1 cellular context compared by ENCODE assay signal in the genomic region with DNA sequence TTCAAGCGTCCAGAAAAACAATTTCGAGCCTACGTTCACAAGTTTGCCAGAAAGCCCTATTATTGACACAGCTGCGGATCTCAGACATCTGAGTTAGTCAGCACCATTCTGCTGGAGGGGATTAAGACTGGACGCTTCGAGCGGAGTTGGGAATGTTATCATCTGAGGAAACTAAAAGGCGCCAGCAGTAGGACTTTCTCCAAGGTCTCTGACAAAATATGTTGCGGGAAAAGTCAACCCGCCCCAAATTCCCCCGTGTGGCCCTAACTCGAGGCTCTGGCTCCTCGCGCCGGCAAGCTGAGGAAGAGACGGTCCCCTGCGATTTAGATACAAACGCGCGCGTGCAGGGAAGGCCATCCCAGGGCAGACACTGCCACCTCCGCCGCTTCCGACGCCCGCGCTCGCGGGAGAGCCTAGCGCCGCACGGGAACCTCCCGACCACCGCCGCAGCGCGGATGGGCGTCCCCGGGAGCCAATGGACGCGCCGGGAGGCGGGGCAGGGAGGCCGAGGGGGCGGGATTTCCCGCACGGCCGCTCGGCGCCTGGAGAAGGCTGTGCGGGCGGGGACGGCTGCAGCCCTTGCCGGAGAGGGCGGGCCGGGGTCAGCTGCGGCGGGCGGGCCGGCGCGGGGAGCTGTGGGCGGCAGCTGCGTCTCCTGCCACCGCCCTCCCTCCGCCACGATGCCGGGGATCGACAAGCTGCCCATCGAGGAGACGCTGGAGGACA.
TF ChIP-seq lines count a peak whose summit lies in the region.

A gene with protein sequence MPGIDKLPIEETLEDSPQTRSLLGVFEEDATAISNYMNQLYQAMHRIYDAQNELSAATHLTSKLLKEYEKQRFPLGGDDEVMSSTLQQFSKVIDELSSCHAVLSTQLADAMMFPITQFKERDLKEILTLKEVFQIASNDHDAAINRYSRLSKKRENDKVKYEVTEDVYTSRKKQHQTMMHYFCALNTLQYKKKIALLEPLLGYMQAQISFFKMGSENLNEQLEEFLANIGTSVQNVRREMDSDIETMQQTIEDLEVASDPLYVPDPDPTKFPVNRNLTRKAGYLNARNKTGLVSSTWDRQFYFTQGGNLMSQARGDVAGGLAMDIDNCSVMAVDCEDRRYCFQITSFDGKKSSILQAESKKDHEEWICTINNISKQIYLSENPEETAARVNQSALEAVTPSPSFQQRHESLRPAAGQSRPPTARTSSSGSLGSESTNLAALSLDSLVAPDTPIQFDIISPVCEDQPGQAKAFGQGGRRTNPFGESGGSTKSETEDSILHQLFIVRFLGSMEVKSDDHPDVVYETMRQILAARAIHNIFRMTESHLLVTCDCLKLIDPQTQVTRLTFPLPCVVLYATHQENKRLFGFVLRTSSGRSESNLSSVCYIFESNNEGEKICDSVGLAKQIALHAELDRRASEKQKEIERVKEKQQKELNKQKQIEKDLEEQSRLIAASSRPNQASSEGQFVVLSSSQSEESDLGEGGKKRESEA (plus strand): TSS at position 526 of the 726 bp plus-strand sequence. CDS start 155 bp downstream, at position 681.

TF ChIP-seq in HepG2, 621 proteins besides CTCF, POLR2A, EP300 and RAD21 (continued from another document and continues in another):
- TF ChIP-seq, protein P1, sequence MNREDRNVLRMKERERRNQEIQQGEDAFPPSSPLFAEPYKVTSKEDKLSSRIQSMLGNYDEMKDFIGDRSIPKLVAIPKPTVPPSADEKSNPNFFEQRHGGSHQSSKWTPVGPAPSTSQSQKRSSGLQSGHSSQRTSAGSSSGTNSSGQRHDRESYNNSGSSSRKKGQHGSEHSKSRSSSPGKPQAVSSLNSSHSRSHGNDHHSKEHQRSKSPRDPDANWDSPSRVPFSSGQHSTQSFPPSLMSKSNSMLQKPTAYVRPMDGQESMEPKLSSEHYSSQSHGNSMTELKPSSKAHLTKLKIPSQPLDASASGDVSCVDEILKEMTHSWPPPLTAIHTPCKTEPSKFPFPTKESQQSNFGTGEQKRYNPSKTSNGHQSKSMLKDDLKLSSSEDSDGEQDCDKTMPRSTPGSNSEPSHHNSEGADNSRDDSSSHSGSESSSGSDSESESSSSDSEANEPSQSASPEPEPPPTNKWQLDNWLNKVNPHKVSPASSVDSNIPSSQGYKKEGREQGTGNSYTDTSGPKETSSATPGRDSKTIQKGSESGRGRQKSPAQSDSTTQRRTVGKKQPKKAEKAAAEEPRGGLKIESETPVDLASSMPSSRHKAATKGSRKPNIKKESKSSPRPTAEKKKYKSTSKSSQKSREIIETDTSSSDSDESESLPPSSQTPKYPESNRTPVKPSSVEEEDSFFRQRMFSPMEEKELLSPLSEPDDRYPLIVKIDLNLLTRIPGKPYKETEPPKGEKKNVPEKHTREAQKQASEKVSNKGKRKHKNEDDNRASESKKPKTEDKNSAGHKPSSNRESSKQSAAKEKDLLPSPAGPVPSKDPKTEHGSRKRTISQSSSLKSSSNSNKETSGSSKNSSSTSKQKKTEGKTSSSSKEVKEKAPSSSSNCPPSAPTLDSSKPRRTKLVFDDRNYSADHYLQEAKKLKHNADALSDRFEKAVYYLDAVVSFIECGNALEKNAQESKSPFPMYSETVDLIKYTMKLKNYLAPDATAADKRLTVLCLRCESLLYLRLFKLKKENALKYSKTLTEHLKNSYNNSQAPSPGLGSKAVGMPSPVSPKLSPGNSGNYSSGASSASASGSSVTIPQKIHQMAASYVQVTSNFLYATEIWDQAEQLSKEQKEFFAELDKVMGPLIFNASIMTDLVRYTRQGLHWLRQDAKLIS (CRISPR knock-in tag; IDR thresholded peaks at IDR 0.05) = no peak
- TF ChIP-seq ZNF138 (CRISPR knock-in tag; IDR thresholded peaks at IDR 0.05; ENCODE audit: low read depth) (peak; percentile 84; the same call in 1 of the 2 replicates), PCBP1 (IDR thresholded peaks at IDR 0.05; ENCODE audit: borderline replicate concordance, low read depth, low read length) (no peak), CAMTA2 (CRISPR knock-in tag; IDR thresholded peaks at IDR 0.05; ENCODE audit: borderline replicate concordance) (0 out of 2 replicates have a peak, but pooled peaks have one; percentile 65), ZNF3 (CRISPR knock-in tag; IDR thresholded peaks at IDR 0.05) (0 out of 2 replicates have a peak, but pooled peaks have one; percentile 19), SRSF9 (IDR thresholded peaks at IDR 0.05; ENCODE audit: borderline replicate concordance, insufficient read depth, low read depth, low read length, poor library complexity, severe bottlenecking) (no peak), CCDC6 (CRISPR knock-in tag; IDR thresholded peaks at IDR 0.05) (peak; percentile 63; the same call in 1 of the 2 replicates), REXO4 (CRISPR knock-in tag; IDR thresholded peaks at IDR 0.05; ENCODE audit: borderline replicate concordance) (no peak), LCORL (IDR thresholded peaks at IDR 0.05) (no peak), LCORL (CRISPR knock-in tag; IDR thresholded peaks at IDR 0.05) (no peak), ZNF746 (CRISPR knock-in tag; IDR thresholded peaks at IDR 0.05) (peak; percentile 86; the same call in 1 of the 2 replicates), AKAP8 (CRISPR knock-in tag; IDR thresholded peaks at IDR 0.05) (peak; percentile 23; the same call in 1 of the 2 replicates), IRF2 (CRISPR knock-in tag; IDR thresholded peaks at IDR 0.05) (peak; percentile 79; the same call in 1 of the 2 replicates), PHF20 (CRISPR knock-in tag; IDR thresholded peaks at IDR 0.05) (peak; percentile 73), HDAC2 (CRISPR knock-in tag; IDR thresholded peaks at IDR 0.05) (no peak), YY1 (IDR thresholded peaks at IDR 0.05; ENCODE audit: insufficient read depth, insufficient replicate concordance, low read depth, low read length) (peak; percentile 40), ZNF678 (CRISPR knock-in tag; IDR thresholded peaks at IDR 0.05) (0 out of 2 replicates have a peak, but pooled peaks have one; percentile 58), ZNF776 (CRISPR knock-in tag; IDR thresholded peaks at IDR 0.05) (0 out of 2 replicates have a peak, but pooled peaks have one; percentile 49), ZNF12 (CRISPR knock-in tag; IDR thresholded peaks at IDR 0.05) (peak; percentile 38; the same call in 1 of the 2 replicates), HOXA3 (CRISPR knock-in tag; IDR thresholded peaks at IDR 0.05) (peak; percentile 57), RARA (CRISPR knock-in tag; IDR thresholded peaks at IDR 0.05) (peak; percentile 41; the same call in 1 of the 2 replicates), ZFP82 (CRISPR knock-in tag; IDR thresholded peaks at IDR 0.05; ENCODE audit: borderline replicate concordance) (peak; percentile 96), TARDBP (CRISPR knock-in tag; IDR thresholded peaks at IDR 0.05) (peak; percentile 77), ZNF274 (CRISPR knock-in tag; IDR thresholded peaks at IDR 0.05) (peak; percentile 84; the same call in 1 of the 2 replicates), SATB2 (CRISPR knock-in tag; IDR thresholded peaks at IDR 0.05) (peak; percentile 95; the same call in 1 of the 2 replicates), ZNF263 (CRISPR knock-in tag; IDR thresholded peaks at IDR 0.05) (peak; percentile 56; the same call in 1 of the 2 replicates)
- TF ChIP-seq, protein P2, sequence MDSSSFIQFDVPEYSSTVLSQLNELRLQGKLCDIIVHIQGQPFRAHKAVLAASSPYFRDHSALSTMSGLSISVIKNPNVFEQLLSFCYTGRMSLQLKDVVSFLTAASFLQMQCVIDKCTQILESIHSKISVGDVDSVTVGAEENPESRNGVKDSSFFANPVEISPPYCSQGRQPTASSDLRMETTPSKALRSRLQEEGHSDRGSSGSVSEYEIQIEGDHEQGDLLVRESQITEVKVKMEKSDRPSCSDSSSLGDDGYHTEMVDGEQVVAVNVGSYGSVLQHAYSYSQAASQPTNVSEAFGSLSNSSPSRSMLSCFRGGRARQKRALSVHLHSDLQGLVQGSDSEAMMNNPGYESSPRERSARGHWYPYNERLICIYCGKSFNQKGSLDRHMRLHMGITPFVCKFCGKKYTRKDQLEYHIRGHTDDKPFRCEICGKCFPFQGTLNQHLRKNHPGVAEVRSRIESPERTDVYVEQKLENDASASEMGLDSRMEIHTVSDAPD (CRISPR knock-in tag; IDR thresholded peaks at IDR 0.05) = no peak
- TF ChIP-seq, protein P3, sequence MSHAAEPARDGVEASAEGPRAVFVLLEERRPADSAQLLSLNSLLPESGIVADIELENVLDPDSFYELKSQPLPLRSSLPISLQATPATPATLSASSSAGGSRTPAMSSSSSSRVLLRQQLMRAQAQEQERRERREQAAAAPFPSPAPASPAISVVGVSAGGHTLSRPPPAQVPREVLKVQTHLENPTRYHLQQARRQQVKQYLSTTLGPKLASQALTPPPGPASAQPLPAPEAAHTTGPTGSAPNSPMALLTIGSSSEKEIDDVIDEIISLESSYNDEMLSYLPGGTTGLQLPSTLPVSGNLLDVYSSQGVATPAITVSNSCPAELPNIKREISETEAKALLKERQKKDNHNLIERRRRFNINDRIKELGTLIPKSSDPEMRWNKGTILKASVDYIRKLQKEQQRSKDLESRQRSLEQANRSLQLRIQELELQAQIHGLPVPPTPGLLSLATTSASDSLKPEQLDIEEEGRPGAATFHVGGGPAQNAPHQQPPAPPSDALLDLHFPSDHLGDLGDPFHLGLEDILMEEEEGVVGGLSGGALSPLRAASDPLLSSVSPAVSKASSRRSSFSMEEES (CRISPR knock-in tag; IDR thresholded peaks at IDR 0.05) = 0 out of 2 replicates have a peak, but pooled peaks have one; percentile 34
- TF ChIP-seq, protein P4, sequence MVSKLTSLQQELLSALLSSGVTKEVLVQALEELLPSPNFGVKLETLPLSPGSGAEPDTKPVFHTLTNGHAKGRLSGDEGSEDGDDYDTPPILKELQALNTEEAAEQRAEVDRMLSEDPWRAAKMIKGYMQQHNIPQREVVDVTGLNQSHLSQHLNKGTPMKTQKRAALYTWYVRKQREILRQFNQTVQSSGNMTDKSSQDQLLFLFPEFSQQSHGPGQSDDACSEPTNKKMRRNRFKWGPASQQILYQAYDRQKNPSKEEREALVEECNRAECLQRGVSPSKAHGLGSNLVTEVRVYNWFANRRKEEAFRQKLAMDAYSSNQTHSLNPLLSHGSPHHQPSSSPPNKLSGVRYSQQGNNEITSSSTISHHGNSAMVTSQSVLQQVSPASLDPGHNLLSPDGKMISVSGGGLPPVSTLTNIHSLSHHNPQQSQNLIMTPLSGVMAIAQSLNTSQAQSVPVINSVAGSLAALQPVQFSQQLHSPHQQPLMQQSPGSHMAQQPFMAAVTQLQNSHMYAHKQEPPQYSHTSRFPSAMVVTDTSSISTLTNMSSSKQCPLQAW (CRISPR knock-in tag; IDR thresholded peaks at IDR 0.05) = peak; percentile 64; the same call in 1 of the 2 replicates
- TF ChIP-seq, protein P5, sequence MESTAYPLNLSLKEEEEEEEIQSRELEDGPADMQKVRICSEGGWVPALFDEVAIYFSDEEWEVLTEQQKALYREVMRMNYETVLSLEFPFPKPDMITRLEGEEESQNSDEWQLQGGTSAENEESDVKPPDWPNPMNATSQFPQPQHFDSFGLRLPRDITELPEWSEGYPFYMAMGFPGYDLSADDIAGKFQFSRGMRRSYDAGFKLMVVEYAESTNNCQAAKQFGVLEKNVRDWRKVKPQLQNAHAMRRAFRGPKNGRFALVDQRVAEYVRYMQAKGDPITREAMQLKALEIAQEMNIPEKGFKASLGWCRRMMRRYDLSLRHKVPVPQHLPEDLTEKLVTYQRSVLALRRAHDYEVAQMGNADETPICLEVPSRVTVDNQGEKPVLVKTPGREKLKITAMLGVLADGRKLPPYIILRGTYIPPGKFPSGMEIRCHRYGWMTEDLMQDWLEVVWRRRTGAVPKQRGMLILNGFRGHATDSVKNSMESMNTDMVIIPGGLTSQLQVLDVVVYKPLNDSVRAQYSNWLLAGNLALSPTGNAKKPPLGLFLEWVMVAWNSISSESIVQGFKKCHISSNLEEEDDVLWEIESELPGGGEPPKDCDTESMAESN (CRISPR knock-in tag; conservative IDR thresholded peaks at IDR 0.05) = peak; percentile 75
- TF ChIP-seq, protein P6, sequence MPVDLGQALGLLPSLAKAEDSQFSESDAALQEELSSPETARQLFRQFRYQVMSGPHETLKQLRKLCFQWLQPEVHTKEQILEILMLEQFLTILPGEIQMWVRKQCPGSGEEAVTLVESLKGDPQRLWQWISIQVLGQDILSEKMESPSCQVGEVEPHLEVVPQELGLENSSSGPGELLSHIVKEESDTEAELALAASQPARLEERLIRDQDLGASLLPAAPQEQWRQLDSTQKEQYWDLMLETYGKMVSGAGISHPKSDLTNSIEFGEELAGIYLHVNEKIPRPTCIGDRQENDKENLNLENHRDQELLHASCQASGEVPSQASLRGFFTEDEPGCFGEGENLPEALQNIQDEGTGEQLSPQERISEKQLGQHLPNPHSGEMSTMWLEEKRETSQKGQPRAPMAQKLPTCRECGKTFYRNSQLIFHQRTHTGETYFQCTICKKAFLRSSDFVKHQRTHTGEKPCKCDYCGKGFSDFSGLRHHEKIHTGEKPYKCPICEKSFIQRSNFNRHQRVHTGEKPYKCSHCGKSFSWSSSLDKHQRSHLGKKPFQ (CRISPR knock-in tag; IDR thresholded peaks at IDR 0.05; ENCODE audit: insufficient replicate concordance) = peak; percentile 81
- TF ChIP-seq, protein P7, sequence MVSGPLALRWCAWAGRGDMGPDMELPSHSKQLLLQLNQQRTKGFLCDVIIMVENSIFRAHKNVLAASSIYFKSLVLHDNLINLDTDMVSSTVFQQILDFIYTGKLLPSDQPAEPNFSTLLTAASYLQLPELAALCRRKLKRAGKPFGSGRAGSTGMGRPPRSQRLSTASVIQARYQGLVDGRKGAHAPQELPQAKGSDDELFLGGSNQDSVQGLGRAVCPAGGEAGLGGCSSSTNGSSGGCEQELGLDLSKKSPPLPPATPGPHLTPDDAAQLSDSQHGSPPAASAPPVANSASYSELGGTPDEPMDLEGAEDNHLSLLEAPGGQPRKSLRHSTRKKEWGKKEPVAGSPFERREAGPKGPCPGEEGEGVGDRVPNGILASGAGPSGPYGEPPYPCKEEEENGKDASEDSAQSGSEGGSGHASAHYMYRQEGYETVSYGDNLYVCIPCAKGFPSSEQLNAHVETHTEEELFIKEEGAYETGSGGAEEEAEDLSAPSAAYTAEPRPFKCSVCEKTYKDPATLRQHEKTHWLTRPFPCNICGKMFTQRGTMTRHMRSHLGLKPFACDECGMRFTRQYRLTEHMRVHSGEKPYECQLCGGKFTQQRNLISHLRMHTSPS (CRISPR knock-in tag; IDR thresholded peaks at IDR 0.05; ENCODE audit: low read depth) = no peak
- TF ChIP-seq, protein P8, sequence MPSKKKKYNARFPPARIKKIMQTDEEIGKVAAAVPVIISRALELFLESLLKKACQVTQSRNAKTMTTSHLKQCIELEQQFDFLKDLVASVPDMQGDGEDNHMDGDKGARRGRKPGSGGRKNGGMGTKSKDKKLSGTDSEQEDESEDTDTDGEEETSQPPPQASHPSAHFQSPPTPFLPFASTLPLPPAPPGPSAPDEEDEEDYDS (CRISPR knock-in tag; IDR thresholded peaks at IDR 0.05) = peak; percentile 75
- TF ChIP-seq, protein P9, sequence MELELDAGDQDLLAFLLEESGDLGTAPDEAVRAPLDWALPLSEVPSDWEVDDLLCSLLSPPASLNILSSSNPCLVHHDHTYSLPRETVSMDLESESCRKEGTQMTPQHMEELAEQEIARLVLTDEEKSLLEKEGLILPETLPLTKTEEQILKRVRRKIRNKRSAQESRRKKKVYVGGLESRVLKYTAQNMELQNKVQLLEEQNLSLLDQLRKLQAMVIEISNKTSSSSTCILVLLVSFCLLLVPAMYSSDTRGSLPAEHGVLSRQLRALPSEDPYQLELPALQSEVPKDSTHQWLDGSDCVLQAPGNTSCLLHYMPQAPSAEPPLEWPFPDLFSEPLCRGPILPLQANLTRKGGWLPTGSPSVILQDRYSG (CRISPR knock-in tag; IDR thresholded peaks at IDR 0.05) = 0 out of 2 replicates have a peak, but pooled peaks have one; percentile 22
